In the genomic region with DNA sequence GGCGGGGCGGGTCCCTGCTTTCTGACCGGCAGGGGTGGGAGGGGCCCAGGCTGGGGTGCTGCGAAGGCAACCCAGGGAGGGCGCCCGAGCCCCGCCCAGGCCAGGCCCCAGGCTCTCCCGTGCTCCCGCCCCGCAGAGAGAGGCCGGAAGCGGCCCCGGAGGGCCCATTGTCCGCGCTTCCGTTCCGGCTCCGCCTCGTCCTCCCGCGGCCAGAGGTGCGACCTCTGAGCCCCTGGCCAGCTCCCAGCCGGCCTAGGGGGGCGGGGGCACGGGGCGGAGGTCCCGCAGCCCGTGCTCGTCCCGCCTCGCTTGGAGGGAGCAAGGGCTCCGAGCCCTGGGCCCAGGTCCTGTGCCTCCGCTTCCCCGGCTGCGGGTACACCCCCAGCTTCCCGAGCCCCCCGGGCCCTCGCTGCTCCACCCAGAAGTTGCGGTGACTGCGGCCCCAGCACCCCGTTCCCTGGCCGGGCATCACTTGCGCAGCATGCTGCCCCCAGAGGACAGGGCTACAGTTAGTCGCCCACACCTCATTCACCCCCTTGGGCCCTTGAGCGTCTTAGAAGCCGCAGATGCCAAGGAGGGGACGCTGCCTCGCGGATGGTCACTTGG, we compare ENCODE assay signal across 1 cellular context.
TF ChIP-seq lines count a peak whose summit lies in the region.

No MANE protein-coding gene starts in this region.

TF ChIP-seq in HepG2, 621 proteins besides CTCF, POLR2A, EP300 and RAD21 (continued from another document and continues in another):
- TF ChIP-seq, protein P1, sequence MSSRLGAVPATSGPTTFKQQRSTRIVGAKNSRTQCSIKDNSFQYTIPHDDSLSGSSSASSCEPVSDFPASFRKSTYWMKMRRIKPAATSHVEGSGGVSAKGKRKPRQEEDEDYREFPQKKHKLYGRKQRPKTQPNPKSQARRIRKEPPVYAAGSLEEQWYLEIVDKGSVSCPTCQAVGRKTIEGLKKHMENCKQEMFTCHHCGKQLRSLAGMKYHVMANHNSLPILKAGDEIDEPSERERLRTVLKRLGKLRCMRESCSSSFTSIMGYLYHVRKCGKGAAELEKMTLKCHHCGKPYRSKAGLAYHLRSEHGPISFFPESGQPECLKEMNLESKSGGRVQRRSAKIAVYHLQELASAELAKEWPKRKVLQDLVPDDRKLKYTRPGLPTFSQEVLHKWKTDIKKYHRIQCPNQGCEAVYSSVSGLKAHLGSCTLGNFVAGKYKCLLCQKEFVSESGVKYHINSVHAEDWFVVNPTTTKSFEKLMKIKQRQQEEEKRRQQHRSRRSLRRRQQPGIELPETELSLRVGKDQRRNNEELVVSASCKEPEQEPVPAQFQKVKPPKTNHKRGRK (CRISPR knock-in tag; IDR thresholded peaks at IDR 0.05) = no peak
- TF ChIP-seq GLI4 (CRISPR knock-in tag; IDR thresholded peaks at IDR 0.05; ENCODE audit: borderline replicate concordance) = no peak; the same call in 1 of the 2 replicates
- no peak; the same call in 1 of the 2 replicates for TF ChIP-seq SNAPC2 (CRISPR knock-in tag; IDR thresholded peaks at IDR 0.05)
- peak; percentile 69; the same call in 1 of the 2 replicates for TF ChIP-seq REL (CRISPR knock-in tag; conservative IDR thresholded peaks at IDR 0.05)
- TF ChIP-seq TEAD2 (CRISPR knock-in tag; IDR thresholded peaks at IDR 0.05) = no peak
- no peak for TF ChIP-seq MZF1 (CRISPR knock-in tag; IDR thresholded peaks at IDR 0.05; ENCODE audit: borderline replicate concordance)
- no peak for TF ChIP-seq NFYB (CRISPR knock-in tag; IDR thresholded peaks at IDR 0.05)
- TF ChIP-seq ZNF816 (CRISPR knock-in tag; IDR thresholded peaks at IDR 0.05; ENCODE audit: borderline replicate concordance) = no peak
- 0 out of 2 replicates have a peak, but pooled peaks have one; percentile 54 for TF ChIP-seq ZFYVE20 (CRISPR knock-in tag; IDR thresholded peaks at IDR 0.05; ENCODE audit: borderline replicate concordance, low read depth)
- TF ChIP-seq DPF2 (CRISPR knock-in tag; IDR thresholded peaks at IDR 0.05; ENCODE audit: borderline replicate concordance, low read depth) = no peak
- no peak for TF ChIP-seq GTF3A (CRISPR knock-in tag; conservative IDR thresholded peaks at IDR 0.05)
- TF ChIP-seq SOX5 (CRISPR knock-in tag; IDR thresholded peaks at IDR 0.05; ENCODE audit: borderline replicate concordance) = peak; percentile 94; the same call in 1 of the 2 replicates
- TF ChIP-seq, protein P2, sequence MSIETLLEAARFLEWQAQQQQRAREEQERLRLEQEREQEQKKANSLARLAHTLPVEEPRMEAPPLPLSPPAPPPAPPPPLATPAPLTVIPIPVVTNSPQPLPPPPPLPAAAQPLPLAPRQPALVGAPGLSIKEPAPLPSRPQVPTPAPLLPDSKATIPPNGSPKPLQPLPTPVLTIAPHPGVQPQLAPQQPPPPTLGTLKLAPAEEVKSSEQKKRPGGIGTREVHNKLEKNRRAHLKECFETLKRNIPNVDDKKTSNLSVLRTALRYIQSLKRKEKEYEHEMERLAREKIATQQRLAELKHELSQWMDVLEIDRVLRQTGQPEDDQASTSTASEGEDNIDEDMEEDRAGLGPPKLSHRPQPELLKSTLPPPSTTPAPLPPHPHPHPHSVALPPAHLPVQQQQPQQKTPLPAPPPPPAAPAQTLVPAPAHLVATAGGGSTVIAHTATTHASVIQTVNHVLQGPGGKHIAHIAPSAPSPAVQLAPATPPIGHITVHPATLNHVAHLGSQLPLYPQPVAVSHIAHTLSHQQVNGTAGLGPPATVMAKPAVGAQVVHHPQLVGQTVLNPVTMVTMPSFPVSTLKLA (IDR thresholded peaks at IDR 0.05) = no peak
- TF ChIP-seq, protein P3, sequence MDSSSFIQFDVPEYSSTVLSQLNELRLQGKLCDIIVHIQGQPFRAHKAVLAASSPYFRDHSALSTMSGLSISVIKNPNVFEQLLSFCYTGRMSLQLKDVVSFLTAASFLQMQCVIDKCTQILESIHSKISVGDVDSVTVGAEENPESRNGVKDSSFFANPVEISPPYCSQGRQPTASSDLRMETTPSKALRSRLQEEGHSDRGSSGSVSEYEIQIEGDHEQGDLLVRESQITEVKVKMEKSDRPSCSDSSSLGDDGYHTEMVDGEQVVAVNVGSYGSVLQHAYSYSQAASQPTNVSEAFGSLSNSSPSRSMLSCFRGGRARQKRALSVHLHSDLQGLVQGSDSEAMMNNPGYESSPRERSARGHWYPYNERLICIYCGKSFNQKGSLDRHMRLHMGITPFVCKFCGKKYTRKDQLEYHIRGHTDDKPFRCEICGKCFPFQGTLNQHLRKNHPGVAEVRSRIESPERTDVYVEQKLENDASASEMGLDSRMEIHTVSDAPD (CRISPR knock-in tag; IDR thresholded peaks at IDR 0.05) = no peak
- TF ChIP-seq RBM22 (optimal IDR thresholded peaks at IDR 0.05; ENCODE audit: low read length) = peak; percentile 69
- TF ChIP-seq ZBTB8A (CRISPR knock-in tag; IDR thresholded peaks at IDR 0.05; ENCODE audit: borderline replicate concordance, low read depth) = no peak
- peak; percentile 67 for TF ChIP-seq MAX (IDR thresholded peaks at IDR 0.05)
- no peak for TF ChIP-seq ZNF260 (CRISPR knock-in tag; IDR thresholded peaks at IDR 0.05; ENCODE audit: borderline replicate concordance, low read depth)
- no peak for TF ChIP-seq SNRNP70 (IDR thresholded peaks at IDR 0.05; ENCODE audit: low read depth, low read length)
- TF ChIP-seq, protein P4, sequence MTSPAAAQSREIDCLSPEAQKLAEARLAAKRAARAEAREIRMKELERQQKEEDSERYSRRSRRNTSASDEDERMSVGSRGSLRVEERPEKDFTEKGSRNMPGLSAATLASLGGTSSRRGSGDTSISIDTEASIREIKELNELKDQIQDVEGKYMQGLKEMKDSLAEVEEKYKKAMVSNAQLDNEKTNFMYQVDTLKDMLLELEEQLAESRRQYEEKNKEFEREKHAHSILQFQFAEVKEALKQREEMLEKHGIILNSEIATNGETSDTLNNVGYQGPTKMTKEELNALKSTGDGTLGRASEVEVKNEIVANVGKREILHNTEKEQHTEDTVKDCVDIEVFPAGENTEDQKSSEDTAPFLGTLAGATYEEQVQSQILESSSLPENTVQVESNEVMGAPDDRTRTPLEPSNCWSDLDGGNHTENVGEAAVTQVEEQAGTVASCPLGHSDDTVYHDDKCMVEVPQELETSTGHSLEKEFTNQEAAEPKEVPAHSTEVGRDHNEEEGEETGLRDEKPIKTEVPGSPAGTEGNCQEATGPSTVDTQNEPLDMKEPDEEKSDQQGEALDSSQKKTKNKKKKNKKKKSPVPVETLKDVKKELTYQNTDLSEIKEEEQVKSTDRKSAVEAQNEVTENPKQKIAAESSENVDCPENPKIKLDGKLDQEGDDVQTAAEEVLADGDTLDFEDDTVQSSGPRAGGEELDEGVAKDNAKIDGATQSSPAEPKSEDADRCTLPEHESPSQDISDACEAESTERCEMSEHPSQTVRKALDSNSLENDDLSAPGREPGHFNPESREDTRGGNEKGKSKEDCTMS (CRISPR knock-in tag; conservative IDR thresholded peaks at IDR 0.05) = no peak
- TF ChIP-seq ZNF687 (CRISPR knock-in tag; IDR thresholded peaks at IDR 0.05) = peak; percentile 86
- no peak for TF ChIP-seq SRSF4 (IDR thresholded peaks at IDR 0.05; ENCODE audit: low read depth, low read length, poor library complexity, severe bottlenecking)
- TF ChIP-seq ZNF556 (CRISPR knock-in tag; IDR thresholded peaks at IDR 0.05; ENCODE audit: borderline replicate concordance) = peak; percentile 82
- TF ChIP-seq, protein P5, sequence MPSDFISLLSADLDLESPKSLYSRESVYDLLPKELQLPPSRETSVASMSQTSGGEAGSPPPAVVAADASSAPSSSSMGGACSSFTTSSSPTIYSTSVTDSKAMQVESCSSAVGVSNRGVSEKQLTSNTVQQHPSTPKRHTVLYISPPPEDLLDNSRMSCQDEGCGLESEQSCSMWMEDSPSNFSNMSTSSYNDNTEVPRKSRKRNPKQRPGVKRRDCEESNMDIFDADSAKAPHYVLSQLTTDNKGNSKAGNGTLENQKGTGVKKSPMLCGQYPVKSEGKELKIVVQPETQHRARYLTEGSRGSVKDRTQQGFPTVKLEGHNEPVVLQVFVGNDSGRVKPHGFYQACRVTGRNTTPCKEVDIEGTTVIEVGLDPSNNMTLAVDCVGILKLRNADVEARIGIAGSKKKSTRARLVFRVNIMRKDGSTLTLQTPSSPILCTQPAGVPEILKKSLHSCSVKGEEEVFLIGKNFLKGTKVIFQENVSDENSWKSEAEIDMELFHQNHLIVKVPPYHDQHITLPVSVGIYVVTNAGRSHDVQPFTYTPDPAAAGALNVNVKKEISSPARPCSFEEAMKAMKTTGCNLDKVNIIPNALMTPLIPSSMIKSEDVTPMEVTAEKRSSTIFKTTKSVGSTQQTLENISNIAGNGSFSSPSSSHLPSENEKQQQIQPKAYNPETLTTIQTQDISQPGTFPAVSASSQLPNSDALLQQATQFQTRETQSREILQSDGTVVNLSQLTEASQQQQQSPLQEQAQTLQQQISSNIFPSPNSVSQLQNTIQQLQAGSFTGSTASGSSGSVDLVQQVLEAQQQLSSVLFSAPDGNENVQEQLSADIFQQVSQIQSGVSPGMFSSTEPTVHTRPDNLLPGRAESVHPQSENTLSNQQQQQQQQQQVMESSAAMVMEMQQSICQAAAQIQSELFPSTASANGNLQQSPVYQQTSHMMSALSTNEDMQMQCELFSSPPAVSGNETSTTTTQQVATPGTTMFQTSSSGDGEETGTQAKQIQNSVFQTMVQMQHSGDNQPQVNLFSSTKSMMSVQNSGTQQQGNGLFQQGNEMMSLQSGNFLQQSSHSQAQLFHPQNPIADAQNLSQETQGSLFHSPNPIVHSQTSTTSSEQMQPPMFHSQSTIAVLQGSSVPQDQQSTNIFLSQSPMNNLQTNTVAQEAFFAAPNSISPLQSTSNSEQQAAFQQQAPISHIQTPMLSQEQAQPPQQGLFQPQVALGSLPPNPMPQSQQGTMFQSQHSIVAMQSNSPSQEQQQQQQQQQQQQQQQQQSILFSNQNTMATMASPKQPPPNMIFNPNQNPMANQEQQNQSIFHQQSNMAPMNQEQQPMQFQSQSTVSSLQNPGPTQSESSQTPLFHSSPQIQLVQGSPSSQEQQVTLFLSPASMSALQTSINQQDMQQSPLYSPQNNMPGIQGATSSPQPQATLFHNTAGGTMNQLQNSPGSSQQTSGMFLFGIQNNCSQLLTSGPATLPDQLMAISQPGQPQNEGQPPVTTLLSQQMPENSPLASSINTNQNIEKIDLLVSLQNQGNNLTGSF (CRISPR knock-in tag; IDR thresholded peaks at IDR 0.05) = no peak
- TF ChIP-seq ZNF180 (CRISPR knock-in tag; IDR thresholded peaks at IDR 0.05; ENCODE audit: borderline replicate concordance, low read depth) = no peak
- TF ChIP-seq, protein P6, sequence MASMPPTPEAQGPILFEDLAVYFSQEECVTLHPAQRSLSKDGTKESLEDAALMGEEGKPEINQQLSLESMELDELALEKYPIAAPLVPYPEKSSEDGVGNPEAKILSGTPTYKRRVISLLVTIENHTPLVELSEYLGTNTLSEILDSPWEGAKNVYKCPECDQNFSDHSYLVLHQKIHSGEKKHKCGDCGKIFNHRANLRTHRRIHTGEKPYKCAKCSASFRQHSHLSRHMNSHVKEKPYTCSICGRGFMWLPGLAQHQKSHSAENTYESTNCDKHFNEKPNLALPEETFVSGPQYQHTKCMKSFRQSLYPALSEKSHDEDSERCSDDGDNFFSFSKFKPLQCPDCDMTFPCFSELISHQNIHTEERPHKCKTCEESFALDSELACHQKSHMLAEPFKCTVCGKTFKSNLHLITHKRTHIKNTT (CRISPR knock-in tag; IDR thresholded peaks at IDR 0.05) = no peak
- TF ChIP-seq, protein P7, sequence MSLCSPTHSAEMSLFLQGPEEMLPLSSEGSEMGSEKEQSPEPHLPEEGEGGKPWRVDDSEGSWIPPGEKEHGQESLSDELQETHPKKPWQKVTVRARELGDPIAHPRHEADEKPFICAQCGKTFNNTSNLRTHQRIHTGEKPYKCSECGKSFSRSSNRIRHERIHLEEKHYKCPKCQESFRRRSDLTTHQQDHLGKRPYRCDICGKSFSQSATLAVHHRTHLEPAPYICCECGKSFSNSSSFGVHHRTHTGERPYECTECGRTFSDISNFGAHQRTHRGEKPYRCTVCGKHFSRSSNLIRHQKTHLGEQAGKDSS (CRISPR knock-in tag; IDR thresholded peaks at IDR 0.05; ENCODE audit: borderline replicate concordance, low read depth) = 0 out of 2 replicates have a peak, but pooled peaks have one; percentile 80
- no peak for TF ChIP-seq ZFP36L1 (CRISPR knock-in tag; IDR thresholded peaks at IDR 0.05)
- peak; percentile 55 for TF ChIP-seq PPARG (CRISPR knock-in tag; conservative IDR thresholded peaks at IDR 0.05)
- TF ChIP-seq, protein P8, sequence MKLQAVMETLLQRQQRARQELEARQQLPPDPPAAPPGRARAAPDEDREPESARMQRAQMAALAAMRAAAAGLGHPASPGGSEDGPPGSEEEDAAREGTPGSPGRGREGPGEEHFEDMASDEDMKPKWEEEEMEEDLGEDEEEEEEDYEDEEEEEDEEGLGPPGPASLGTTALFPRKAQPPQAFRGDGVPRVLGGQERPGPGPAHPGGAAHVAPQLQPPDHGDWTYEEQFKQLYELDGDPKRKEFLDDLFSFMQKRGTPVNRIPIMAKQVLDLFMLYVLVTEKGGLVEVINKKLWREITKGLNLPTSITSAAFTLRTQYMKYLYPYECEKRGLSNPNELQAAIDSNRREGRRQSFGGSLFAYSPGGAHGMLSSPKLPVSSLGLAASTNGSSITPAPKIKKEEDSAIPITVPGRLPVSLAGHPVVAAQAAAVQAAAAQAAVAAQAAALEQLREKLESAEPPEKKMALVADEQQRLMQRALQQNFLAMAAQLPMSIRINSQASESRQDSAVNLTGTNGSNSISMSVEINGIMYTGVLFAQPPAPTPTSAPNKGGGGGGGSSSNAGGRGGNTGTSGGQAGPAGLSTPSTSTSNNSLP (IDR thresholded peaks at IDR 0.05; ENCODE audit: low read depth, low read length) = no peak
